8 cellular contexts compared by ENCODE assay signal in genomic region chr4:34720563-34720962, GRCh38.
DNase-seq lines count a peak whose midpoint lies in the region; ATAC-seq and TF ChIP-seq lines count a peak whose summit lies in the region.

No MANE protein-coding gene starts in this region.

- peaks cover 0 to under 1% (median 0%) of the 10 kb centered on the region in 11 donors for H3K9me3 ChIP-seq in heart right ventricle

- H3K27ac ChIP-seq in heart right ventricle: no peak overlapping the region
- H3K27ac ChIP-seq in dorsolateral prefrontal cortex: no peak overlapping the region

- DNase-seq in heart right ventricle (no peak), left ventricle myocardium superior (no peak), NCI-H446 (lab: John Stamatoyannopoulos, UW) (peak; percentile 29 to 73), dorsolateral prefrontal cortex (no peak), retina (peak; percentile 28)
- no peak for DNase-seq in activated CD4-positive, alpha-beta T cell treated with anti-CD3 and anti-CD28 coated beads for 4 hours
- no peak for DNase-seq in activated CD8-positive, alpha-beta memory T cell treated with anti-CD3 and anti-CD28 coated beads, Interleukin-2, amount 50 U/mL, for 48 hours

- intact Hi-C loops in heart right ventricle (cut with DNase I): no loop called here
- intact Hi-C loops in left ventricle myocardium superior (cut with micrococcal nuclease): no loop called here
- intact Hi-C loops in dorsolateral prefrontal cortex (cut with DNase I): no loop called here

- ATAC-seq in heart right ventricle: no peak
- no peak for ATAC-seq in left ventricle myocardium superior
- ATAC-seq in HG03342 (IDR thresholded peaks at IDR 0.05; ENCODE audit: unreplicated experiment): no peak

- H3K4me3 ChIP-seq in heart right ventricle (no peak overlapping the region), dorsolateral prefrontal cortex (no peak overlapping the region)

- H3K27me3 ChIP-seq in heart right ventricle: no peaks in the 10 kb centered on the region
- no peaks in the 10 kb centered on the region for H3K27me3 ChIP-seq in dorsolateral prefrontal cortex

- no peaks in the 10 kb centered on the region for H3K36me3 ChIP-seq in heart right ventricle

- TF ChIP-seq CTCF in heart right ventricle (IDR thresholded peaks at IDR 0.05) (peak in 6 of 9 donors; percentile 18 to 44 (median 32)), dorsolateral prefrontal cortex (IDR thresholded peaks at IDR 0.05 in 54 of 56, conservative IDR thresholded peaks at IDR 0.05 in 2 of 56; ENCODE audit: low read depth in 1 of 56, partially characterized antibody in 56 of 56) (peak in 55 of 56 donors; percentile 14 to 71 (median 51))

- 3 to 12% methylated on average over 1 of the region's 1 CpG for WGBS in heart right ventricle, 2 donors

- no peaks in the 10 kb centered on the region for H3K4me1 ChIP-seq in heart right ventricle

Comparison
In these comparisons a context has a peak if more than half of its experiments do, and no peak if none do; other contexts are left out.
1. DNase-seq: peak in NCI-H446 (2 of 2) and retina (single experiment); none in heart right ventricle (0 of 2), left ventricle myocardium superior (single experiment), dorsolateral prefrontal cortex (0 of 10), activated CD4-positive, alpha-beta T cell treated with anti-CD3 and anti-CD28 coated beads for 4 hours (0 of 2) and activated CD8-positive, alpha-beta memory T cell treated with anti-CD3 and anti-CD28 coated beads, Interleukin-2, amount 50 U/mL, for 48 hours (single experiment).